Comparison of ENCODE assay signal across 12 cellular contexts in genomic region chr13:55815458-55816033, GRCh38.
"Had no signal": no experiment of that assay in that cellular context is flagged by ENCODE, and none has a peak within 500 bp of the region (broad histone marks: within the 10 kb centered on the region; RNA-seq: fewer than 3 reads in every experiment).

No MANE protein-coding gene starts in this region.

- H3K27ac ChIP-seq: esophagus muscularis mucosa, lower lobe of right lung, neural progenitor cell had no signal

- DNase-seq: activated CD4-positive, alpha-beta T cell treated with anti-CD3 and anti-CD28 coated beads, Interleukin-2, amount 10 ng/mL, durations not matched to agents 7 days and 5 days; activated CD8-positive, alpha-beta memory T cell treated with anti-CD3 and anti-CD28 coated beads for 24 hours; activated naive CD4-positive, alpha-beta T cell; activated naive CD8-positive, alpha-beta T cell treated with anti-CD3 and anti-CD28 coated beads, Interleukin-2, amount 10 ng/mL, durations not matched to agents 7 days and 5 days; cortex of kidney; effector CD4-positive, alpha-beta T cell; hippocampal formation; lower lobe of right lung; pancreas; stimulated activated CD4-positive, alpha-beta T cell treated with anti-CD3 and anti-CD28 coated beads, Interleukin-12 subunit alpha, Interleukin-12 subunit beta, amount 100 ng/mL, for 4 hours had no signal

- H3K36me3 ChIP-seq: esophagus muscularis mucosa, lower lobe of right lung, pancreas had no signal

- H3K4me1 ChIP-seq: esophagus muscularis mucosa, lower lobe of right lung, neural progenitor cell had no signal

- H3K4me3 ChIP-seq: esophagus muscularis mucosa, lower lobe of right lung, neural progenitor cell, pancreas had no signal

- H3K9me3 ChIP-seq: esophagus muscularis mucosa, lower lobe of right lung, pancreas had no signal

- H3K27me3 ChIP-seq: esophagus muscularis mucosa, neural progenitor cell, pancreas had no signal
